29 cellular contexts compared by ENCODE assay signal in the genomic region with DNA sequence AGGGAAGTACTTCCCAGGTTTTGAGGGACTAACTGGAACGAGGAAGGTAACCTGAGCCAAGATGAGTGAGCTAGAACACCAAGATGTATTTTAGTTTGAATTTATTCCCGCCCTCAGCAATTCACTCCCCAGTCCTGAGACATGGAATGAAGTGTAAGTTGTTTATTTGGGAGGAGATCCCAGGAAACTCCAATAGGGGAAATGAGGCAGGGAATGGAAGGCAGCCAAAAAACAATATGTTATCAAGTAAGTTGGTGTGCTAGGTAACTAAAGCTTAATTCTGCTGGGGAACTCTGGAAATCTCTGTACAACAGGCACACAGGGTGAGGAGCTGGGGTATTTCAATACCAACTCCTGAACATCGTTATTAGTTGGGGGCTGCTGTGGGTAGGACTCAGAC.
"Had no signal": no experiment of that assay in that cellular context is flagged by ENCODE, and none has a peak within 500 bp of the region (broad histone marks: within the 10 kb centered on the region; RNA-seq: fewer than 3 reads in every experiment).

No MANE protein-coding gene starts in this region.

- H3K4me3 Mint-ChIP-seq: mesothelial cell of epicardium; naive thymus-derived CD4-positive, alpha-beta T cell; nephron; neural progenitor cell had no signal

- H3K4me2 ChIP-seq: neural progenitor cell, smooth muscle cell had no signal

- DNase-seq: colonic mucosa; dermis blood vessel endothelial cell; effector memory CD4-positive, alpha-beta T cell; esophagus squamous epithelium; foreskin fibroblast; gastrocnemius medialis; head of caudate nucleus; kidney; mesenchymal stem cell; mucosa of descending colon; naive thymus-derived CD4-positive, alpha-beta T cell; stimulated activated CD4-positive, alpha-beta T cell treated with anti-CD3 and anti-CD28 coated beads, Interleukin-12 subunit alpha, Interleukin-12 subunit beta, amount 100 ng/mL, for 4 hours; stimulated activated CD4-positive, alpha-beta T cell treated with anti-CD3 and anti-CD28 coated beads, Interleukin-1b, Interleukin-23, amount 100 ng/mL, for 48 hours; stimulated activated CD4-positive, alpha-beta T cell treated with anti-CD3 and anti-CD28 coated beads, Interleukin-4, amount 100 ng/mL, for 1 hour; stimulated activated CD8-positive, alpha-beta memory T cell treated with anti-CD3 and anti-CD28 coated beads, Interleukin-4, amount 100 ng/mL, for 48 hours; stimulated activated naive CD4-positive, alpha-beta T cell treated with Interleukin-2 at 50 U/mL for 16 hours; transverse colon; upper lobe of right lung; uterus had no signal

- ATAC-seq: gastrocnemius medialis; left lobe of liver; mucosa of descending colon; naive thymus-derived CD4-positive, alpha-beta T cell; sciatic nerve; upper lobe of right lung had no signal

- H2AFZ ChIP-seq: neural progenitor cell had no signal

- H3K9me3 ChIP-seq: colonic mucosa, esophagus squamous epithelium, gastrocnemius medialis, mucosa of descending colon, prostate gland, right atrium auricular region, suprapubic skin, transverse colon, upper lobe of right lung, uterus had no signal

- H3K4me1 Mint-ChIP-seq: mesothelial cell of epicardium, nephron, neural progenitor cell had no signal

- H3K27ac Mint-ChIP-seq: mesothelial cell of epicardium; naive thymus-derived CD4-positive, alpha-beta T cell; nephron; neural progenitor cell had no signal

- H3K9me3 Mint-ChIP-seq: naive thymus-derived CD4-positive, alpha-beta T cell; nephron; neural progenitor cell had no signal

- FAIRE-seq: endothelial cell of umbilical vein, kidney had no signal

- H3K36me3 ChIP-seq: colonic mucosa, esophagus squamous epithelium, gastrocnemius medialis, neural progenitor cell, prostate gland, right atrium auricular region, suprapubic skin, transverse colon, upper lobe of right lung, uterus had no signal

- H3K36me3 Mint-ChIP-seq: mesothelial cell of epicardium; naive thymus-derived CD4-positive, alpha-beta T cell; neural progenitor cell had no signal

- H3K27me3 ChIP-seq: colonic mucosa, esophagus squamous epithelium, gastrocnemius medialis, neural progenitor cell, right atrium auricular region, suprapubic skin, transverse colon, upper lobe of right lung, uterus had no signal

- H3K9ac ChIP-seq: neural progenitor cell had no signal

- H3K27ac ChIP-seq: colonic mucosa, esophagus squamous epithelium, gastrocnemius medialis, neural progenitor cell, prostate gland, right atrium auricular region, suprapubic skin, transverse colon, upper lobe of right lung, uterus had no signal

- H3K4me3 ChIP-seq: colonic mucosa, esophagus squamous epithelium, gastrocnemius medialis, mucosa of descending colon, neural progenitor cell, prostate gland, right atrium auricular region, smooth muscle cell, suprapubic skin, transverse colon, upper lobe of right lung, uterus had no signal

- H3K4me1 ChIP-seq: colonic mucosa, gastrocnemius medialis, neural progenitor cell, prostate gland, suprapubic skin, upper lobe of right lung, uterus had no signal
